In the genomic region with DNA sequence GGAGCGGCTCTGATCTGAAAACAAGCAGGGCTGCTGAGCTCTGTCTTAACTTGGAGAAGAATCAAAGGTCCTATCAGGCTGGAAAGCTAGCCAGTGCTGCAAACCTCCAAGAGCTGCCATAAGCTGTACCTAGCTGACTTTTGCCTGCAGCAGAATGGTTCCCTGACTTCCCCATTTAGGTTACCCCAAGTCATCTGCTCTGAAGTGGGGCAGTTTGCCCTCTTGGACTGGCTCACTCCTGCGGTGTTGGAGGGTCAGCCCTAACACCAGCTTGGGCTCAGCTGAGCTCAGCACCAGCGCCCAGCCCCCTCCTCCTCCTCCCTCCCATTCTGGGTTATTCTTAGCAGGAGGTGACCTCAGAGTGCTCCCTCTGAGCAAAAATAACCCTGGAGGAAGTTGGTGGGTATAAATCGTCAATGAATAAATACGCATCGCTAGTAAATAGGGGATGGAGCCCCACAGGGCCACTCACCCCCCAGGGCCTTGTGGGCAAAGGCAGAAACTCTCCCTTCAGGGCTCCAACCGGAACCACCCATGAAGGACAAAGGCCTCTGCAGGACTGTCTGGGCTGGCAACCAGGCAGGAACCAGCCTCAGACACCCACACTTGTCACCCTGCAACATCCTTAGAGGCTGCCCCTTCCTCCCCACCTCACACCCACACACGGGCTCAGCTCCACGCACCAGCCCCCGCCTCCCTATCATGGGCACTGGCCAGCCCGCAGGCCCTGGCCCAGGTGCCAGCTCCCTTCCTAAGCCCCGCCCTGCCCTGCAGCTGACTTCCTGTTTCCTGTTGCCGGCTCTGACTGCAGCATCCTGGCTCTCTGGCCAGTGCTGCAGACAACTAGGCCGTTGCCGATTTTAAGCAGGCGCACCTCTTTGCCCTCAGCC, we compare ENCODE assay signal across 8 cellular contexts. TPM values are rescaled to one million over a fixed set of nuclear protein-coding genes. Genes with fewer than 3 reads are reported as not detected.
A peak's percentile ranks its signal among the peaks of the same experiment; 100 is the strongest.
DNase-seq lines count a peak whose midpoint lies in the region; ATAC-seq, FAIRE-seq and TF ChIP-seq lines count a peak whose summit lies in the region.

No MANE protein-coding gene starts in this region.

- H3K4me2 ChIP-seq in keratinocyte (ENCODE audit: control insufficient read depth, extremely low read depth, insufficient read depth, low read depth, low read length): no peak overlapping the region

- H3K4me1 ChIP-seq in keratinocyte (ENCODE audit: control insufficient read depth, extremely low read depth, insufficient read depth, low read length): peaks cover 8% of the 10 kb centered on the region

- H3K4me3 ChIP-seq in astrocyte of the spinal cord (ENCODE audit: low read depth, low read length): no peak overlapping the region
- H3K4me3 ChIP-seq in keratinocyte (ENCODE audit: control insufficient read depth in 2 of 3, extremely low read depth in 1 of 3, insufficient read depth in 2 of 3, low read depth in 1 of 3, low read length in 3 of 3): no peak overlapping the region

- no peaks in the 10 kb centered on the region for H4K20me1 ChIP-seq in keratinocyte (ENCODE audit: control insufficient read depth, extremely low read depth, insufficient read depth, low read length)

- DNase-seq in COLO668 (lab: John Stamatoyannopoulos, UW; ENCODE audit: unreplicated experiment) (peak; percentile 68), T-helper 1 cell (peak; percentile 61 to 90 (median 67)), astrocyte of the spinal cord (ENCODE audit: low read depth, low spot score) (peak; percentile 35), keratinocyte (ENCODE audit: low read depth, low spot score) (no peak), NCI-H1694 treated with DMSO at 0.1 percent for 48 hours (lab: John Stamatoyannopoulos, UW) (no peak)
- peak; percentile 47 for DNase-seq in stimulated activated CD4-positive, alpha-beta T cell treated with anti-CD3 and anti-CD28 coated beads, Interleukin-2, amount 100 ng/mL, for 4 hours (ENCODE audit: low read depth)

- no peak overlapping the region for H3K27ac ChIP-seq in keratinocyte (ENCODE audit: control insufficient read depth, insufficient read depth, low read length)

- no peaks in the 10 kb centered on the region for H3K79me2 ChIP-seq in keratinocyte (ENCODE audit: control insufficient read depth, insufficient read depth, low read length)

- no peaks in the 10 kb centered on the region for H3K36me3 ChIP-seq in keratinocyte (ENCODE audit: control insufficient read depth in 2 of 2, extremely low read depth in 1 of 2, insufficient read depth in 2 of 2, low read length in 2 of 2)

- dilution Hi-C loops in keratinocyte (cut with MboI; ENCODE audit: extremely low pct_ligation_motif_present, low sequenced_read_pairs): no loop called here

- H3K27me3 ChIP-seq in keratinocyte (ENCODE audit: control insufficient read depth, extremely low read depth, insufficient read depth, low read length): no peaks in the 10 kb centered on the region

- H3K9me1 ChIP-seq in keratinocyte (ENCODE audit: control insufficient read depth, extremely low read depth, insufficient read depth, low read length): no peaks in the 10 kb centered on the region

- in situ Hi-C loops in astrocyte of the spinal cord (cut with HindIII; ENCODE audit: low sequenced_read_pairs): no loop called here

- ATAC-seq in GM19438 (IDR thresholded peaks at IDR 0.05; ENCODE audit: low read depth, unreplicated experiment) (peak; percentile 68), HG03521 (IDR thresholded peaks at IDR 0.05; ENCODE audit: unreplicated experiment) (peak; percentile 83)

- H2AFZ ChIP-seq in keratinocyte (ENCODE audit: control insufficient read depth, low read length): peak overlapping the region; percentile 80

- no peak overlapping the region for H3K9ac ChIP-seq in keratinocyte (ENCODE audit: control insufficient read depth, extremely low read depth, insufficient read depth, low read length)

- TF ChIP-seq CTCF in astrocyte of the spinal cord (IDR thresholded peaks at IDR 0.05; ENCODE audit: low read depth, low read length) (no peak), keratinocyte (optimal IDR thresholded peaks at IDR 0.05 in 1 of 3, IDR thresholded peaks at IDR 0.05 in 1 of 3, conservative IDR thresholded peaks at IDR 0.05 in 1 of 3; ENCODE audit: extremely low read depth in 1 of 3, insufficient read depth in 2 of 3, low read length in 3 of 3) (no peak)

- no peak for FAIRE-seq in keratinocyte (lab: Jason Lieb, UNC)

- H3K9me3 ChIP-seq in keratinocyte (ENCODE audit: control insufficient read depth, low read depth, low read length): no peaks in the 10 kb centered on the region

RNA-seq across cellular contexts. Expression of gene DNMT3A, which starts 46.9 kb away (rescaled TPM):
- 1.5 to 2.2 TPM (median 2.1 TPM) in 3 replicates for polyA plus RNA-seq in keratinocyte
- 2.2 TPM for polyA plus RNA-seq in keratinocyte (2011; ENCODE audit: low read depth)
- polyA plus RNA-seq in keratinocyte (2011; cell fraction: cytosol; rRNA removed): 0.88 and 1.7 TPM in 2 replicates
- polyA plus RNA-seq in keratinocyte (2011; cell fraction: nucleus; rRNA removed): 5.8 and 6.7 TPM in 2 replicates
- polyA plus RNA-seq in keratinocyte (2012; ENCODE audit: low replicate concordance): 2.5 and 4.6 TPM in 2 replicates
- 4.8 to 16.5 TPM (median 10.5 TPM) in 3 replicates for polyA minus RNA-seq in keratinocyte
- 5.6 TPM for polyA minus RNA-seq in keratinocyte (2011; cell fraction: cytosol; rRNA and poly(A)+ RNA removed)
- polyA minus RNA-seq in keratinocyte (2011; cell fraction: nucleus; rRNA and poly(A)+ RNA removed): 7.4 and 10.2 TPM in 2 replicates

Comparison
In these comparisons a context has a peak if more than half of its experiments do, and no peak if none do; other contexts are left out.
1. DNase-seq: peak in COLO668 (single experiment), T-helper 1 cell (5 of 5), astrocyte of the spinal cord (single experiment) and stimulated activated CD4-positive, alpha-beta T cell treated with anti-CD3 and anti-CD28 coated beads, Interleukin-2, amount 100 ng/mL, for 4 hours (single experiment); none in keratinocyte (single experiment) and NCI-H1694 treated with DMSO at 0.1 percent for 48 hours (single experiment).